1 cellular context compared by ENCODE assay signal in genomic region chr10:5569568-5569967, GRCh38.
TF ChIP-seq lines count a peak whose summit lies in the region.

No MANE protein-coding gene starts in this region.

TF ChIP-seq in HepG2, 621 proteins besides CTCF, POLR2A, EP300 and RAD21:
- peak; percentile 99 for TF ChIP-seq ZNF792 (CRISPR knock-in tag; IDR thresholded peaks at IDR 0.05)
- no peak for TF ChIP-seq SUZ12 (IDR thresholded peaks at IDR 0.05; ENCODE audit: low read depth, low read length)
